In the genomic region with DNA sequence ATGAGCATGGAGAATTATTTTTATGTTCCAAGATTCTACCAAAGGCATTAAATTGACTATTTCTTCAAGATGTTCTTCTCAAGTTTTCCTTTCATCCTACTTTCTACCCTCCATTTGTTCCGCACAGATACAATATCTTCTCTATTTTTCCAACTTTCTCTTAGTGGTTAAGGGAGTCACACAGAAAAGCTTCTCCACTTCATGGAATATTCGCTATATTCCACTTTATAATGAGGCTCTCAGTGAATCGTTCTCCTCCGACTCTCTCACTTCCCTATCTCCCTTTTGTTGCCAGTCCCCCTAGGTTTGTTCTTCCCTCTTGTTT, we compare ENCODE assay signal across 11 cellular contexts. TPM values are rescaled to one million over a fixed set of nuclear protein-coding genes. Genes with fewer than 3 reads are reported as not detected.
DNase-seq lines count a peak whose midpoint lies in the region; ATAC-seq, FAIRE-seq and TF ChIP-seq lines count a peak whose summit lies in the region.
"Had no signal": no experiment of that assay in that cellular context is flagged by ENCODE, and none has a peak within 500 bp of the region (broad histone marks: within the 10 kb centered on the region; RNA-seq: fewer than 3 reads in every experiment).

No MANE protein-coding gene starts in this region.

- peak overlapping the region; percentile 100 for H3K4me2 ChIP-seq in smooth muscle cell

- peaks cover 27% of the 10 kb centered on the region for H3K4me1 ChIP-seq in HUES64 (ENCODE audit: insufficient read depth, low read length)
- peaks cover 4 to 16% of the 10 kb centered on the region in 2 donors for H3K4me1 ChIP-seq in kidney (ENCODE audit: control insufficient read depth in 1 of 2, insufficient read depth in 1 of 2, low read depth in 1 of 2, low read length in 2 of 2)
- peaks cover 15% of the 10 kb centered on the region for H3K4me1 ChIP-seq in smooth muscle cell (ENCODE audit: low read depth)

- peaks cover 26% of the 10 kb centered on the region for H3K79me2 ChIP-seq in smooth muscle cell (ENCODE audit: low read depth)

- H3K4me1 Mint-ChIP-seq in MCF 10A (ENCODE audit: insufficient read depth, unreplicated experiment), result peaks cover 44% of the 10 kb centered on the region

- TF ChIP-seq POLR2A in erythroblast (IDR thresholded peaks at IDR 0.05; ENCODE audit: low read length), result no peak

- H2AFZ ChIP-seq in smooth muscle cell (ENCODE audit: low read depth), result no peak overlapping the region

- no peak for FAIRE-seq in kidney (lab: Jason Lieb, UNC)

- H3K9ac ChIP-seq in HUES64 (ENCODE audit: low read depth, low read length) (peak overlapping the region; percentile 98), kidney (ENCODE audit: low read length in 2 of 2) (peak overlapping the region in 1 of 2 donors; percentile 78), smooth muscle cell (ENCODE audit: low read depth) (peak overlapping the region; percentile 66)

- H3K36me3 ChIP-seq in HUES64 (ENCODE audit: insufficient read depth, low read length) (0 out of 2 replicates have a peak, but pooled peaks cover 2% of the 10 kb centered on the region), kidney (ENCODE audit: control insufficient read depth in 1 of 2, insufficient read depth in 2 of 2, low read length in 2 of 2) (no peaks in the 10 kb centered on the region), smooth muscle cell (ENCODE audit: low read depth) (no peaks in the 10 kb centered on the region)

- CTCF ChIA-PET in MCF 10A (lab: Yijun Ruan, JAX), result interaction anchor here (1.1 kb wide), 1 partner anchor 83 kb away, joined by 4 read pairs; no protein-coding TSS in a partner anchor

- no peaks in the 10 kb centered on the region for H4K20me1 ChIP-seq in smooth muscle cell (ENCODE audit: low read depth)

- no peaks in the 10 kb centered on the region for H3K36me3 Mint-ChIP-seq in MCF 10A (ENCODE audit: insufficient read depth, unreplicated experiment)

- H3K27ac Mint-ChIP-seq in MCF 10A (ENCODE audit: low read depth, unreplicated experiment), result peak overlapping the region; percentile 80
- H3K27ac Mint-ChIP-seq: T-helper 2 cell treated with Interferon-gamma antibody and Interleukin-4, amounts not matched to agents 5 μg/mL and 100 μg/mL, for 36 hours had no signal

- H3K27ac ChIP-seq in HUES64 (ENCODE audit: low read depth, low read length) (peak overlapping the region; percentile 85), kidney (ENCODE audit: low read depth in 2 of 2, low read length in 2 of 2) (peak overlapping the region; percentile 20 to 75), smooth muscle cell (ENCODE audit: low read depth) (peak overlapping the region; percentile 76)

- DNase-seq in MCF 10A (ENCODE audit: unreplicated experiment) (no peak), kidney (no peak), smooth muscle cell (lab: John Stamatoyannopoulos, UW; ENCODE audit: unreplicated experiment) (no peak), COLO668 (lab: John Stamatoyannopoulos, UW; ENCODE audit: unreplicated experiment) (no peak), SW480 (ENCODE audit: low spot score) (no peak), erythroblast (lab: John Stamatoyannopoulos, UW) (no peak)

- H3K4me3 Mint-ChIP-seq in MCF 10A (ENCODE audit: unreplicated experiment), result peak overlapping the region; percentile 97
- H3K4me3 Mint-ChIP-seq: T-helper 2 cell treated with Interferon-gamma antibody and Interleukin-4, amounts not matched to agents 5 μg/mL and 100 μg/mL, for 36 hours had no signal

- 6% methylated on average over 4 of the region's 4 CpGs for WGBS in HUES64
- WGBS in smooth muscle cell (ENCODE audit: low lambda C conversion rate), result 30% methylated on average over 4 of the region's 4 CpGs

- peaks cover 16% of the 10 kb centered on the region for H3F3A ChIP-seq in smooth muscle cell (ENCODE audit: low read depth)

- no peak for ATAC-seq in HG02981 (IDR thresholded peaks at IDR 0.05; ENCODE audit: unreplicated experiment)

- H3K9me3 ChIP-seq in HUES64 (ENCODE audit: insufficient read depth, low read depth, low read length), result no peaks in the 10 kb centered on the region
- no peaks in the 10 kb centered on the region for H3K9me3 ChIP-seq in kidney (ENCODE audit: control insufficient read depth in 1 of 2, low read length in 2 of 2)
- H3K9me3 ChIP-seq in smooth muscle cell (replicated peaks; ENCODE audit: low read depth), result no peaks in the 10 kb centered on the region

- H3K4me3 ChIP-seq in HUES64 (ENCODE audit: low read length) (peak overlapping the region; percentile 94), kidney (ENCODE audit: low read length in 2 of 2) (peak overlapping the region; percentile 78 to 84), smooth muscle cell (peak overlapping the region; percentile 65)

- H3K27me3 Mint-ChIP-seq in MCF 10A (ENCODE audit: insufficient read depth, unreplicated experiment), result no peaks in the 10 kb centered on the region

- H3K27me3 ChIP-seq in HUES64 (ENCODE audit: insufficient read depth, low read length) (no peaks in the 10 kb centered on the region; the same call in 1 of the 2 replicates), smooth muscle cell (ENCODE audit: low read depth) (no peaks in the 10 kb centered on the region)

- BruUV-seq in MCF 10A (replicated peaks; lab: Mats Ljungman, UMichigan), result TSS peak; percentile 45

- intact Hi-C loops in MCF 10A (cut with micrococcal nuclease) (no loop called here), kidney (cut with DNase I) (no loop called here)

- TF ChIP-seq CTCF in MCF 10A (IDR thresholded peaks at IDR 0.05; ENCODE audit: unreplicated experiment), result no peak
- no peak for TF ChIP-seq CTCF in kidney (IDR thresholded peaks at IDR 0.05; ENCODE audit: borderline replicate concordance, extremely low read depth, insufficient read depth)
- TF ChIP-seq CTCF in smooth muscle cell (IDR thresholded peaks at IDR 0.05; ENCODE audit: borderline replicate concordance, insufficient read depth, poor library complexity, severe bottlenecking), result no peak

- POLR2A ChIA-PET in MCF 10A (lab: Yijun Ruan, JAX), result interaction anchor here (0.6 to 5.0 kb wide), 14 partner anchors 10 to 1029 kb away, joined by 3 to 91 read pairs (median 5); no protein-coding TSS in a partner anchor

- H3K9me3 Mint-ChIP-seq in MCF 10A (ENCODE audit: unreplicated experiment), result no peaks in the 10 kb centered on the region
- H3K9me3 Mint-ChIP-seq: T-helper 2 cell treated with Interferon-gamma antibody and Interleukin-4, amounts not matched to agents 5 μg/mL and 100 μg/mL, for 36 hours had no signal

RNA-seq across cellular contexts. Expression of a gene that starts 1.3 kb away (rescaled TPM):
- 29.1 TPM for polyA plus RNA-seq in HUES64 (2013, experiment 1 of 2)
- 32.6 TPM for polyA plus RNA-seq in HUES64 (2013, experiment 2 of 2)
- total RNA-seq in MCF 10A (2022), result 42.8 and 51.3 TPM in 2 replicates
- total RNA-seq in kidney, result 36.8 TPM
- 13.6 TPM for polyA plus RNA-seq in kidney (ENCODE audit: insufficient read depth, low read depth, low replicate concordance)
- 18.9 and 20.3 TPM in 2 replicates for total RNA-seq in smooth muscle cell
- polyA plus RNA-seq in smooth muscle cell, result 7.9 and 10.9 TPM in 2 replicates

RNA-seq across cellular contexts. Expression of a gene that starts 47.1 kb away (rescaled TPM):
- not detected for polyA plus RNA-seq in HUES64 (2013, experiment 1 of 2)
- polyA plus RNA-seq in HUES64 (2013, experiment 2 of 2), result not detected
- total RNA-seq in MCF 10A (2022), result not detected in 2 replicates
- not detected for total RNA-seq in kidney
- not detected for polyA plus RNA-seq in kidney (ENCODE audit: insufficient read depth, low read depth, low replicate concordance)
- not detected in 2 replicates for total RNA-seq in smooth muscle cell
- polyA plus RNA-seq in smooth muscle cell, result not detected in 2 replicates
- total RNA-seq: LHCN-M2, myocyte had no signal
